Comparison of ENCODE assay signal across 1 cellular context in the genomic region with DNA sequence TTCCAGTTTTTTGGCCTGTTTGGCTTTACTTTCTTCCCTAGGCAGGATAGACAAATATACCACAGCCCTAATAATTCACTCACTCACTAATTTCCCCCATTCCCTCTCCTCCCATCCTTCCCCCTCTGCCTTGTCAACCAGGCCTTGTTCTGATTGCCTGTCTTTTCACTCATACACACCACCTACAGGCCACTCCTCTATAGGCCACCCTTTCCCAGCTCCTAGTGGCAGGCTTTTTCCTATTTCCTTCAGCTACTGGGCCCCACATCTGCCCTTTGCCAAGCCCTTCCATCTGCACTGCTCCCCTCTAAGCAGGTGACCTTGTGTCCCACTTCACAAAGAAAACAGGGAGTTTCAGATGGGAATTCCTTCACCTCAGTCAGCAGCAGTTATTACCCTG.
TF ChIP-seq lines count a peak whose summit lies in the region.

No MANE protein-coding gene starts in this region.

TF ChIP-seq in GM12878, 131 proteins besides CTCF, POLR2A, EP300 and RAD21 (continued from another document):
- TF ChIP-seq KAT2A (conservative IDR thresholded peaks at IDR 0.05; ENCODE audit: control insufficient read depth, low read depth, low read length): no peak
- no peak for TF ChIP-seq USF2 (IDR thresholded peaks at IDR 0.05; ENCODE audit: borderline replicate concordance, low read depth, low read length)
- TF ChIP-seq YY1 (IDR thresholded peaks at IDR 0.05; ENCODE audit: low read depth, low read length): no peak
- TF ChIP-seq RBBP5 (conservative IDR thresholded peaks at IDR 0.05): no peak
- no peak for TF ChIP-seq USF1 (IDR thresholded peaks at IDR 0.05; ENCODE audit: borderline replicate concordance, extremely low read length, insufficient read depth, low read depth, low read length)
- TF ChIP-seq, protein P1, sequence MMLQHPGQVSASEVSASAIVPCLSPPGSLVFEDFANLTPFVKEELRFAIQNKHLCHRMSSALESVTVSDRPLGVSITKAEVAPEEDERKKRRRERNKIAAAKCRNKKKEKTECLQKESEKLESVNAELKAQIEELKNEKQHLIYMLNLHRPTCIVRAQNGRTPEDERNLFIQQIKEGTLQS (IDR thresholded peaks at IDR 0.05; ENCODE audit: borderline replicate concordance, extremely low read depth, low read depth, low read length): no peak
- TF ChIP-seq CBX5 (IDR thresholded peaks at IDR 0.05; ENCODE audit: low read depth): no peak
- no peak for TF ChIP-seq HCFC1 (IDR thresholded peaks at IDR 0.05; ENCODE audit: low read length)
- TF ChIP-seq SMAD5 (IDR thresholded peaks at IDR 0.05; ENCODE audit: low read depth): no peak
- TF ChIP-seq TCF7 (IDR thresholded peaks at IDR 0.05; ENCODE audit: borderline replicate concordance): no peak
- no peak for TF ChIP-seq FOXK2 (IDR thresholded peaks at IDR 0.05)
- no peak for TF ChIP-seq HDAC2 (IDR thresholded peaks at IDR 0.05)
